In the genomic region with DNA sequence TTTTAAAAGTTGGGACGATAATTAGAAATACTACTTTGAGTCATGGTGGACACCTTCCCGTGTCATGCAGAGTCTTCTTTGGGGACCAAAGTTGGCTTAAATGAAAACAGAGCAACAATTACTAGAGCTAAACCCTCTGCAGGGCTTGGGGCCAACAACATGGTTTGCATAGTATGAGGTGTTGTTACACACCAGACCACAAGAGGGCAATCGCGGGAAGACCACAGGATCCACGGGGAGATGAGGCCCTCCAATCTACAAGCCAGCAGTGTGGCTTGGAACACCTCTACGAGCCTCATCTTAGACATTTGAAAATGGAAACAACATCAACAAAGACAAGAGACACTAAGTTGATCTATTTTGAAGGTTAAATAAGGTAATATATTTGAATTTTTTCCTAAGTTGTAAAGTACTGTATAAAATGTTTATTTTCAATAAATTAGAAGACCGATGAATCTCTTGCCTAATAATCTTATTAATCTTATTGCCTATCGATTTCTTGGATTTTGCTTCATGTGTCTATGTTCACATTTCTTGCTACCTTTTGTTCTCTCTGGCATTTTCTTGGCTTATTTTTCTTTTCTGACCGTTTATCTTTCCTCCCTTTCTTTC, we compare ENCODE assay signal across 7 cellular contexts. TPM values are rescaled to one million over a fixed set of nuclear protein-coding genes. Genes with fewer than 3 reads are reported as not detected.
DNase-seq lines count a peak whose midpoint lies in the region; FAIRE-seq and TF ChIP-seq lines count a peak whose summit lies in the region.

No MANE protein-coding gene starts in this region.

- DNase-seq in RPMI7951 (ENCODE audit: low read depth): peak; percentile 56
- DNase-seq in activated T-helper 1 cell treated with anti-CD3 and anti-CD28 coated beads, Interleukin-2, amount 50 U/mL, for 16 hours (ENCODE audit: low read depth in 1 of 2, low spot score in 1 of 2): peak; percentile 12 to 13
- DNase-seq in frontal cortex (ENCODE audit: low spot score in 2 of 2): peak; percentile 23 to 63
- no peak for DNase-seq in type B pancreatic cell (ENCODE audit: extremely low spot score, unreplicated experiment)

- H3K27ac Mint-ChIP-seq in type B pancreatic cell: no peak overlapping the region

- no peak overlapping the region for H3K4me3 Mint-ChIP-seq in type B pancreatic cell

- no peak overlapping the region for H3K4me3 ChIP-seq in GM12875 (ENCODE audit: low read depth, low read length)
- H3K4me3 ChIP-seq in parathyroid adenoma (ENCODE audit: low read depth, low read length): no peak overlapping the region

- H3K9ac ChIP-seq in parathyroid adenoma: no peak overlapping the region

- H3K4me1 Mint-ChIP-seq in type B pancreatic cell (ENCODE audit: unreplicated experiment): no peaks in the 10 kb centered on the region

- H3K36me3 ChIP-seq in parathyroid adenoma (ENCODE audit: control insufficient read depth, insufficient read depth, low read length): no peaks in the 10 kb centered on the region

- no peaks in the 10 kb centered on the region for H3K4me1 ChIP-seq in parathyroid adenoma

- no peaks in the 10 kb centered on the region for H3K36me3 Mint-ChIP-seq in type B pancreatic cell

- H3K9me3 ChIP-seq in parathyroid adenoma (ENCODE audit: control insufficient read depth, low read length): no peaks in the 10 kb centered on the region

- H3K4me2 ChIP-seq in parathyroid adenoma (ENCODE audit: low read length): no peak overlapping the region

- TF ChIP-seq CTCF in GM12875 (IDR thresholded peaks at IDR 0.05; ENCODE audit: borderline replicate concordance, insufficient read depth, low read depth, low read length): peak; percentile 74
- peak; percentile 46 for TF ChIP-seq CTCF in parathyroid adenoma (IDR thresholded peaks at IDR 0.05)
- peak; percentile 81 for TF ChIP-seq CTCF in type B pancreatic cell (conservative IDR thresholded peaks at IDR 0.05)

- FAIRE-seq in frontal cortex (lab: Jason Lieb, UNC): peak; percentile 43

- H3K27me3 ChIP-seq in parathyroid adenoma (ENCODE audit: control insufficient read depth, insufficient read depth, low read length): no peaks in the 10 kb centered on the region

- no peak overlapping the region for H2AFZ ChIP-seq in parathyroid adenoma

- no peaks in the 10 kb centered on the region for H3K27me3 Mint-ChIP-seq in type B pancreatic cell

- H3K9me3 Mint-ChIP-seq in type B pancreatic cell: no peaks in the 10 kb centered on the region

- TF ChIP-seq EP300 in Ishikawa (IDR thresholded peaks at IDR 0.05; ENCODE audit: borderline replicate concordance): no peak

- H3K27ac ChIP-seq in parathyroid adenoma: no peak overlapping the region

- peak; percentile 68 for TF ChIP-seq RAD21 in Ishikawa (IDR thresholded peaks at IDR 0.05; ENCODE audit: low read depth)

- no peaks in the 10 kb centered on the region for H3K79me2 ChIP-seq in parathyroid adenoma

TF ChIP-seq in Ishikawa, 13 proteins besides CTCF, POLR2A, EP300 and RAD21:
- TF ChIP-seq EGR1 (IDR thresholded peaks at IDR 0.05) (no peak), YY1 (IDR thresholded peaks at IDR 0.05; ENCODE audit: low read depth) (no peak), MAX (IDR thresholded peaks at IDR 0.05) (no peak), TCF12 (IDR thresholded peaks at IDR 0.05; ENCODE audit: low read depth) (no peak)
- TF ChIP-seq, protein P1, sequence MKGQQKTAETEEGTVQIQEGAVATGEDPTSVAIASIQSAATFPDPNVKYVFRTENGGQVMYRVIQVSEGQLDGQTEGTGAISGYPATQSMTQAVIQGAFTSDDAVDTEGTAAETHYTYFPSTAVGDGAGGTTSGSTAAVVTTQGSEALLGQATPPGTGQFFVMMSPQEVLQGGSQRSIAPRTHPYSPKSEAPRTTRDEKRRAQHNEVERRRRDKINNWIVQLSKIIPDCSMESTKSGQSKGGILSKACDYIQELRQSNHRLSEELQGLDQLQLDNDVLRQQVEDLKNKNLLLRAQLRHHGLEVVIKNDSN (IDR thresholded peaks at IDR 0.05): no peak

RNA-seq across cellular contexts. Expression of gene SMCP, which starts 8.2 kb away (rescaled TPM):
- not detected in 2 replicates for total RNA-seq in RPMI7951 (2014; rRNA removed; shearing (Covaris generic))
- total RNA-seq in frontal cortex (not detected), type B pancreatic cell (ENCODE audit: low replicate concordance) (not detected in 2 replicates)

RNA-seq across cellular contexts. Expression of gene LCE7A, which starts 10.1 kb away (rescaled TPM):
- total RNA-seq in RPMI7951 (2014; rRNA removed; shearing (Covaris generic)): not detected in 2 replicates
- total RNA-seq in frontal cortex: not detected
- not detected in 2 replicates for total RNA-seq in type B pancreatic cell (ENCODE audit: low replicate concordance)

RNA-seq across cellular contexts. Expression of gene LCE6A, which starts 27.3 kb away (rescaled TPM):
- total RNA-seq in RPMI7951 (2014; rRNA removed; shearing (Covaris generic)): not detected in 2 replicates
- total RNA-seq in frontal cortex: not detected
- not detected in 2 replicates for total RNA-seq in type B pancreatic cell (ENCODE audit: low replicate concordance)

RNA-seq across cellular contexts. Expression of gene IVL, which starts 38.4 kb away (rescaled TPM):
- not detected in 2 replicates for total RNA-seq in RPMI7951 (2014; rRNA removed; shearing (Covaris generic))
- total RNA-seq in frontal cortex (not detected), type B pancreatic cell (ENCODE audit: low replicate concordance) (10.9 and 19.3 TPM in 2 replicates)

RNA-seq across cellular contexts. Expression of gene LCE1A, which starts 42.6 kb away (rescaled TPM):
- total RNA-seq in RPMI7951 (2014; rRNA removed; shearing (Covaris generic)): not detected in 2 replicates
- total RNA-seq in frontal cortex (not detected), type B pancreatic cell (ENCODE audit: low replicate concordance) (not detected in 2 replicates)
